8 cellular contexts compared by ENCODE assay signal in genomic region chr11:65574147-65574962, GRCh38. TPM values are rescaled to one million over a fixed set of nuclear protein-coding genes. Genes with fewer than 3 reads are reported as not detected.
DNase-seq lines count a peak whose midpoint lies in the region; ATAC-seq and TF ChIP-seq lines count a peak whose summit lies in the region.

No MANE protein-coding gene starts in this region.

- H3K9ac ChIP-seq in fibroblast of lung (ENCODE audit: insufficient read depth, low read length) = peak overlapping the region; percentile 21

- H3K4me3 Mint-ChIP-seq in natural killer cell treated with Interleukin-12 subunit alpha and Interleukin-12 subunit beta and Interleukin-15 and Interleukin-18, amount 100 ng/mL, for 72 hours = peak overlapping the region; percentile 88

- CTCF ChIA-PET in BJ (lab: Yijun Ruan, JAX) = interaction anchor here (0.9 to 5.6 kb wide), 8 partner anchors 14 to 243 kb away, joined by 3 to 83 read pairs (median 18); partner anchors contain the start of genes KCNK7 and PCNX3

- no peaks in the 10 kb centered on the region for H3K36me3 Mint-ChIP-seq in natural killer cell treated with Interleukin-12 subunit alpha and Interleukin-12 subunit beta and Interleukin-15 and Interleukin-18, amount 100 ng/mL, for 72 hours

- ATAC-seq in GM19043 (IDR thresholded peaks at IDR 0.05; ENCODE audit: low read depth, unreplicated experiment) = peak; percentile 27
- peak; percentile 63 to 75 for ATAC-seq in natural killer cell treated with Interleukin-12 subunit alpha and Interleukin-12 subunit beta and Interleukin-15 and Interleukin-18, amount 100 ng/mL, for 72 hours

- TF ChIP-seq CTCF in BJ (IDR thresholded peaks at IDR 0.05; ENCODE audit: insufficient read depth, low read depth, low read length) (peak; percentile 70), fibroblast of lung (conservative IDR thresholded peaks at IDR 0.05 in 1 of 2, IDR thresholded peaks at IDR 0.05 in 1 of 2; ENCODE audit: low read depth in 1 of 2, low read length in 2 of 2) (peak; percentile 46 to 58)

- peaks cover 37% of the 10 kb centered on the region for H3K79me2 ChIP-seq in fibroblast of lung (ENCODE audit: control insufficient read depth, insufficient read depth, low read length)

- peak overlapping the region; percentile 87 to 93 for H3K27ac Mint-ChIP-seq in natural killer cell treated with Interleukin-12 subunit alpha and Interleukin-12 subunit beta and Interleukin-15 and Interleukin-18, amount 100 ng/mL, for 72 hours

- peak; percentile 77 for DNase-seq in BJ (ENCODE audit: low read depth)
- peak; percentile 89 for DNase-seq in HS-27A (ENCODE audit: low read depth)
- DNase-seq in RKO (ENCODE audit: low spot score) = peak; percentile 96
- peak; percentile 48 to 80 for DNase-seq in activated T-helper 1 cell treated with anti-CD3 and anti-CD28 coated beads, Interleukin-2, amount 50 U/mL, for 16 hours (ENCODE audit: low read depth in 1 of 2, low spot score in 1 of 2)
- DNase-seq in fibroblast of lung (ENCODE audit: low read depth in 2 of 2) = peak; percentile 95 to 96
- DNase-seq in natural killer cell treated with Interleukin-12 subunit alpha and Interleukin-12 subunit beta and Interleukin-15 and Interleukin-18, amount 100 ng/mL, for 72 hours (ENCODE audit: low spot score) = peak; percentile 99
- DNase-seq in stimulated activated naive CD4-positive, alpha-beta T cell (lab: John Stamatoyannopoulos, UW) = peak; percentile 76 to 93 (median 85)

- no peak overlapping the region for H2AFZ ChIP-seq in fibroblast of lung (ENCODE audit: low read length)

- H3K36me3 ChIP-seq in BJ (ENCODE audit: control insufficient read depth, insufficient read depth, low read length) (peaks cover 9% of the 10 kb centered on the region), fibroblast of lung (ENCODE audit: control insufficient read depth, insufficient read depth, low read length) (peaks cover 5% of the 10 kb centered on the region)

- H3K4me3 ChIP-seq in BJ (ENCODE audit: low read depth, low read length) (peak overlapping the region; percentile 74), fibroblast of lung (replicated peaks in 1 of 4; ENCODE audit: control extremely low read depth in 1 of 4, insufficient read depth in 1 of 4, low read depth in 3 of 4, low read length in 4 of 4) (peak overlapping the region; percentile 39 to 89 (median 51))

- H3K27me3 ChIP-seq in BJ (ENCODE audit: control insufficient read depth, insufficient read depth, low read length) (no peaks in the 10 kb centered on the region), fibroblast of lung (ENCODE audit: control insufficient read depth, insufficient read depth, low read length) (no peaks in the 10 kb centered on the region)

- H3K27ac ChIP-seq in fibroblast of lung (ENCODE audit: insufficient read depth, low read length) = peak overlapping the region; percentile 51

- peaks cover 46% of the 10 kb centered on the region for H3K4me1 ChIP-seq in fibroblast of lung (ENCODE audit: control insufficient read depth, extremely low read depth, insufficient read depth, low read length)

- no peaks in the 10 kb centered on the region for H3K27me3 Mint-ChIP-seq in natural killer cell treated with Interleukin-12 subunit alpha and Interleukin-12 subunit beta and Interleukin-15 and Interleukin-18, amount 100 ng/mL, for 72 hours

- POLR2A ChIA-PET in BJ (lab: Charles Lee) = no interaction called here

- H4K20me1 ChIP-seq in fibroblast of lung (ENCODE audit: control insufficient read depth, extremely low read depth, insufficient read depth, low read length) = no peaks in the 10 kb centered on the region

- H3K9me3 Mint-ChIP-seq in natural killer cell treated with Interleukin-12 subunit alpha and Interleukin-12 subunit beta and Interleukin-15 and Interleukin-18, amount 100 ng/mL, for 72 hours = no peaks in the 10 kb centered on the region

- H3K9me3 ChIP-seq in fibroblast of lung (ENCODE audit: control insufficient read depth, insufficient read depth, low read depth, low read length) = no peaks in the 10 kb centered on the region

- peak overlapping the region; percentile 89 for H3K4me2 ChIP-seq in fibroblast of lung (ENCODE audit: extremely low read depth, insufficient read depth, low read length)

- H3K4me1 Mint-ChIP-seq in natural killer cell treated with Interleukin-12 subunit alpha and Interleukin-12 subunit beta and Interleukin-15 and Interleukin-18, amount 100 ng/mL, for 72 hours (ENCODE audit: low read depth in 2 of 2) = peaks cover 53 to 60% of the 10 kb centered on the region in 2 donors

RNA-seq across cellular contexts. Expression of gene EHBP1L1, which starts 1.5 kb away (rescaled TPM):
- polyA plus RNA-seq in BJ (2011; rRNA removed) (17.9 and 30.9 TPM in 2 replicates), fibroblast of lung (12.4 and 12.8 TPM in 2 replicates)
- 28.1 and 30.8 TPM in 2 replicates for polyA minus RNA-seq in BJ (2011; rRNA and poly(A)+ RNA removed)
- 46.5 and 53.5 TPM in 2 replicates for total RNA-seq in fibroblast of lung
- polyA plus RNA-seq in fibroblast of lung (2012) = 33.0 and 39.0 TPM in 2 replicates
- polyA minus RNA-seq in fibroblast of lung (ENCODE audit: low replicate concordance) = 23.5 and 35.6 TPM in 2 replicates
- total RNA-seq in natural killer cell treated with Interleukin-12 subunit alpha and Interleukin-12 subunit beta and Interleukin-15 and Interleukin-18, amount 100 ng/mL, for 72 hours = 100 to 1,000 TPM; 156 to 188 TPM

RNA-seq across cellular contexts. Expression of gene FAM89B, which starts 2.0 kb away (rescaled TPM):
- polyA plus RNA-seq in BJ (2011; rRNA removed) (38.2 and 56.9 TPM in 2 replicates), fibroblast of lung (18.2 and 18.3 TPM in 2 replicates)
- 23.4 and 32.3 TPM in 2 replicates for polyA minus RNA-seq in BJ (2011; rRNA and poly(A)+ RNA removed)
- 17.5 and 23.4 TPM in 2 replicates for total RNA-seq in fibroblast of lung
- 30.6 and 41.2 TPM in 2 replicates for polyA plus RNA-seq in fibroblast of lung (2012)
- polyA minus RNA-seq in fibroblast of lung (ENCODE audit: low replicate concordance) = 43.9 and 64.2 TPM in 2 replicates
- total RNA-seq in natural killer cell treated with Interleukin-12 subunit alpha and Interleukin-12 subunit beta and Interleukin-15 and Interleukin-18, amount 100 ng/mL, for 72 hours = 10 to 100 TPM; 38.0 to 71.5 TPM

RNA-seq across cellular contexts. Expression of gene ZNRD2, which starts 4.1 kb away (rescaled TPM):
- polyA plus RNA-seq in BJ (2011; rRNA removed) = 48.7 and 73.3 TPM in 2 replicates
- polyA minus RNA-seq in BJ (2011; rRNA and poly(A)+ RNA removed) = 7.9 and 13.5 TPM in 2 replicates
- total RNA-seq in fibroblast of lung = 25.8 and 30.8 TPM in 2 replicates
- 20.8 and 32.0 TPM in 2 replicates for polyA plus RNA-seq in fibroblast of lung
- polyA plus RNA-seq in fibroblast of lung (2012) = 57.6 and 89.2 TPM in 2 replicates
- 12.7 and 15.2 TPM in 2 replicates for polyA minus RNA-seq in fibroblast of lung (ENCODE audit: low replicate concordance)
- 10 to 100 TPM; 55.8 to 89.3 TPM for total RNA-seq in natural killer cell treated with Interleukin-12 subunit alpha and Interleukin-12 subunit beta and Interleukin-15 and Interleukin-18, amount 100 ng/mL, for 72 hours

RNA-seq across cellular contexts. Expression of gene LTBP3, which starts 16.2 kb away (rescaled TPM):
- polyA plus RNA-seq in BJ (2011; rRNA removed) (37.9 and 77.7 TPM in 2 replicates), fibroblast of lung (40.4 and 47.2 TPM in 2 replicates)
- 33.3 and 56.6 TPM in 2 replicates for polyA minus RNA-seq in BJ (2011; rRNA and poly(A)+ RNA removed)
- 37.3 and 39.0 TPM in 2 replicates for total RNA-seq in fibroblast of lung
- polyA plus RNA-seq in fibroblast of lung (2012) = 65.8 and 68.7 TPM in 2 replicates
- polyA minus RNA-seq in fibroblast of lung (ENCODE audit: low replicate concordance) = 54.6 and 262 TPM in 2 replicates
- 10 to 100 TPM; 42.3 to 60.2 TPM for total RNA-seq in natural killer cell treated with Interleukin-12 subunit alpha and Interleukin-12 subunit beta and Interleukin-15 and Interleukin-18, amount 100 ng/mL, for 72 hours

RNA-seq across cellular contexts. Expression of gene KCNK7, which starts 21.2 kb away (rescaled TPM):
- polyA plus RNA-seq in BJ (2011; rRNA removed) (0.06 and 0.07 TPM in 2 replicates), fibroblast of lung (not detected in 2 replicates)
- polyA minus RNA-seq in BJ (2011; rRNA and poly(A)+ RNA removed) = not detected in 2 replicates
- under 0.01 TPM in 1 of 2 replicates, not detected in the other for total RNA-seq in fibroblast of lung
- polyA plus RNA-seq in fibroblast of lung (2012) = 0.10 TPM in 1 of 2 replicates, not detected in the other
- not detected in 2 replicates for polyA minus RNA-seq in fibroblast of lung (ENCODE audit: low replicate concordance)
- total RNA-seq in natural killer cell treated with Interleukin-12 subunit alpha and Interleukin-12 subunit beta and Interleukin-15 and Interleukin-18, amount 100 ng/mL, for 72 hours = 1 to 10 TPM; 2.3 to 2.8 TPM

Comparison
In these comparisons a context has a peak if more than half of its experiments do, and no peak if none do; other contexts are left out.
1. Peak in every context shown above with its lines: DNase-seq, ATAC-seq, H3K4me3 ChIP-seq and H3K27ac ChIP-seq.